Comparison of ENCODE assay signal across 1 cellular context in genomic region chr17:40352044-40352778, GRCh38.
TF ChIP-seq lines count a peak whose summit lies in the region.

No MANE protein-coding gene starts in this region.

TF ChIP-seq in HepG2, 621 proteins besides CTCF, POLR2A, EP300 and RAD21 (continued from another document and continues in another):
- no peak for TF ChIP-seq ZNF891 (CRISPR knock-in tag; IDR thresholded peaks at IDR 0.05)
- TF ChIP-seq PLSCR1 (CRISPR knock-in tag; IDR thresholded peaks at IDR 0.05; ENCODE audit: borderline replicate concordance) = no peak
- no peak for TF ChIP-seq KIAA2018 (CRISPR knock-in tag; IDR thresholded peaks at IDR 0.05; ENCODE audit: borderline replicate concordance)
- TF ChIP-seq ZNF136 (CRISPR knock-in tag; IDR thresholded peaks at IDR 0.05; ENCODE audit: low read depth) = no peak
- peak; percentile 30; the same call in 1 of the 2 replicates for TF ChIP-seq MAX (IDR thresholded peaks at IDR 0.05)
- 0 out of 3 replicates have a peak, but pooled peaks have one; percentile 19 for TF ChIP-seq MXI1 (IDR thresholded peaks at IDR 0.05; ENCODE audit: borderline replicate concordance, low read depth, low read length)
- no peak for TF ChIP-seq MNT (IDR thresholded peaks at IDR 0.05)
- TF ChIP-seq ZNF263 (CRISPR knock-in tag; IDR thresholded peaks at IDR 0.05) = peak; percentile 95
- TF ChIP-seq MLX (CRISPR knock-in tag; IDR thresholded peaks at IDR 0.05) = no peak
- no peak for TF ChIP-seq ZNF878 (CRISPR knock-in tag; IDR thresholded peaks at IDR 0.05)
- TF ChIP-seq KMT2A (CRISPR knock-in tag; IDR thresholded peaks at IDR 0.05) = no peak
- TF ChIP-seq MBNL3 (CRISPR knock-in tag; conservative IDR thresholded peaks at IDR 0.05) = no peak
- TF ChIP-seq AKNA (CRISPR knock-in tag; IDR thresholded peaks at IDR 0.05; ENCODE audit: borderline replicate concordance) = no peak
- no peak for TF ChIP-seq ZBTB8A (CRISPR knock-in tag; IDR thresholded peaks at IDR 0.05; ENCODE audit: borderline replicate concordance, low read depth)
- no peak; the same call in 1 of the 2 replicates for TF ChIP-seq ZNF572 (CRISPR knock-in tag; IDR thresholded peaks at IDR 0.05)
- TF ChIP-seq ISX (CRISPR knock-in tag; conservative IDR thresholded peaks at IDR 0.05) = no peak
- no peak for TF ChIP-seq ZNF800 (CRISPR knock-in tag; IDR thresholded peaks at IDR 0.05)
- TF ChIP-seq SUZ12 (IDR thresholded peaks at IDR 0.05; ENCODE audit: low read depth, low read length) = no peak
- TF ChIP-seq CHCHD3 (CRISPR knock-in tag; IDR thresholded peaks at IDR 0.05) = no peak
- no peak for TF ChIP-seq HCFC1 (IDR thresholded peaks at IDR 0.05; ENCODE audit: low read depth, low read length)
- peak; percentile 58 for TF ChIP-seq PATZ1 (CRISPR knock-in tag; IDR thresholded peaks at IDR 0.05)
- no peak for TF ChIP-seq NR2F6 (IDR thresholded peaks at IDR 0.05)
- no peak for TF ChIP-seq NR2F6 (CRISPR knock-in tag; IDR thresholded peaks at IDR 0.05)
- TF ChIP-seq GLMP (CRISPR knock-in tag; IDR thresholded peaks at IDR 0.05; ENCODE audit: borderline replicate concordance) = no peak
- 0 out of 2 replicates have a peak, but pooled peaks have one; percentile 27 for TF ChIP-seq LBX2 (CRISPR knock-in tag; IDR thresholded peaks at IDR 0.05; ENCODE audit: borderline replicate concordance)
- TF ChIP-seq ZBTB4 (CRISPR knock-in tag; IDR thresholded peaks at IDR 0.05; ENCODE audit: borderline replicate concordance) = no peak
